In genomic region chr4:178633263-178633662, GRCh38 we compare ENCODE assay signal across 24 cellular contexts.
DNase-seq lines count a peak whose midpoint lies in the region; ATAC-seq and TF ChIP-seq lines count a peak whose summit lies in the region.
"Had no signal": no experiment of that assay in that cellular context is flagged by ENCODE, and none has a peak within 500 bp of the region (broad histone marks: within the 10 kb centered on the region; RNA-seq: fewer than 3 reads in every experiment).

No MANE protein-coding gene starts in this region.

- DNase-seq in GM23338 (ENCODE audit: low spot score): peak; percentile 46
- DNase-seq in PC-3: peak; percentile 28
- no peak for DNase-seq in endothelial cell (ENCODE audit: low spot score)
- no peak for DNase-seq in amniotic stem cell (lab: John Stamatoyannopoulos, UW)
- DNase-seq in glomerular visceral epithelial cell (ENCODE audit: extremely low spot score): no peak
- DNase-seq in A172 (ENCODE audit: low spot score): no peak
- no peak for DNase-seq in COLO829 (ENCODE audit: low spot score)
- DNase-seq: activated naive CD4-positive, alpha-beta T cell treated with anti-CD3 and anti-CD28 coated beads, Interleukin-2, amount 50 U/mL, for 16 hours; C1 segment of cervical spinal cord; Calu3; effector CD8-positive, alpha-beta T cell; EL; foreskin keratinocyte; left cardiac atrium; NCI-H1417; NCI-H2029 treated with DMSO at 0.1 percent for 48 hours; NCI-H526 treated with DMSO at 0.1 percent for 48 hours; posterior cingulate gyrus; sigmoid colon; stimulated activated naive CD4-positive, alpha-beta T cell had no signal

- H3K9me2 ChIP-seq in GM23338 (ENCODE audit: insufficient read depth) (no peaks in the 10 kb centered on the region), PC-3 (replicated peaks; ENCODE audit: low read length) (no peaks in the 10 kb centered on the region)

- TF ChIP-seq CTCF in 22Rv1 (IDR thresholded peaks at IDR 0.05) (peak; percentile 39), GM23338 (conservative IDR thresholded peaks at IDR 0.05; ENCODE audit: low read depth in 2 of 2) (peak; percentile 44 to 68), PC-3 (conservative IDR thresholded peaks at IDR 0.05; ENCODE audit: low read depth, low read length) (peak; percentile 58), endothelial cell (IDR thresholded peaks at IDR 0.05; ENCODE audit: unreplicated experiment) (peak; percentile 48)

- no peaks in the 10 kb centered on the region for H3K4me1 ChIP-seq in GM23338 (ENCODE audit: insufficient read depth)
- no peaks in the 10 kb centered on the region for H3K4me1 ChIP-seq in PC-3 (ENCODE audit: insufficient read depth, low read length)
- H3K4me1 ChIP-seq: foreskin keratinocyte, sigmoid colon had no signal

- H3K4me3 Mint-ChIP-seq in GM23338 (no peak overlapping the region), endothelial cell (ENCODE audit: unreplicated experiment) (no peak overlapping the region)
- H3K4me3 Mint-ChIP-seq: activated T-helper 1 cell treated with anti-CD3 and anti-CD28 coated beads, Interleukin-12 subunit alpha, Interleukin-12 subunit beta, Interleukin-2, Interleukin-4 antibody, amounts not matched to agents 30 ng/mL and 10 ng/mL and 1 ng/mL, durations not matched to agents 14 hours and 24 hours and 36 hours had no signal

- H3K79me2 ChIP-seq in GM23338 (replicated peaks; ENCODE audit: insufficient read depth): no peaks in the 10 kb centered on the region
- H3K79me2 ChIP-seq in PC-3 (ENCODE audit: low read length): no peaks in the 10 kb centered on the region

- intact Hi-C loops in PC-3 (cut with micrococcal nuclease): no loop called here

- H3K4me3 ChIP-seq in GM23338 (no peak overlapping the region), PC-3 (ENCODE audit: low read length) (no peak overlapping the region)
- H3K4me3 ChIP-seq: K562, sigmoid colon had no signal

- H3K27me3 ChIP-seq in GM23338 (ENCODE audit: insufficient read depth) (no peaks in the 10 kb centered on the region), PC-3 (ENCODE audit: low read length) (no peaks in the 10 kb centered on the region)
- H3K27me3 ChIP-seq: foreskin keratinocyte, sigmoid colon had no signal

- no peak overlapping the region for H3K9ac ChIP-seq in PC-3 (ENCODE audit: low read length)

- H3K9me3 Mint-ChIP-seq in GM23338: peaks cover 5% of the 10 kb centered on the region; the same call in 2 of the 3 replicates
- no peaks in the 10 kb centered on the region for H3K9me3 Mint-ChIP-seq in endothelial cell (ENCODE audit: unreplicated experiment)

- CTCF ChIA-PET in PC-3 (lab: Charles Lee): no interaction called here

- no TSS peak for BruUV-seq in PC-3 (replicated peaks; lab: Mats Ljungman, UMichigan)

- ATAC-seq in GM23338: no peak
- ATAC-seq in PC-3: no peak
- ATAC-seq: esophagus mucosa, foreskin keratinocyte, K562, left cardiac atrium had no signal

- no peaks in the 10 kb centered on the region for H3F3A ChIP-seq in GM23338 (replicated peaks; ENCODE audit: low read depth)
- H3F3A ChIP-seq in PC-3 (ENCODE audit: low read length, unreplicated experiment): no peaks in the 10 kb centered on the region

- H3K36me3 Mint-ChIP-seq in GM23338 (ENCODE audit: low read depth): peaks cover 3% of the 10 kb centered on the region; the same call in 1 of the 3 replicates
- H3K36me3 Mint-ChIP-seq in endothelial cell (ENCODE audit: low read depth, unreplicated experiment): no peaks in the 10 kb centered on the region

- H3K27me3 Mint-ChIP-seq in GM23338 (ENCODE audit: insufficient read depth, low read depth, poor library complexity) (no peaks in the 10 kb centered on the region), endothelial cell (ENCODE audit: unreplicated experiment) (no peaks in the 10 kb centered on the region)

- H3K4me2 ChIP-seq in GM23338: no peak overlapping the region
- H3K4me2 ChIP-seq in PC-3 (ENCODE audit: low read length): no peak overlapping the region

- H3K36me3 ChIP-seq in GM23338 (ENCODE audit: insufficient read depth): no peaks in the 10 kb centered on the region
- no peaks in the 10 kb centered on the region for H3K36me3 ChIP-seq in PC-3 (ENCODE audit: low read depth, low read length)
- H3K36me3 ChIP-seq: sigmoid colon had no signal

- H4K20me1 ChIP-seq in GM23338 (replicated peaks; ENCODE audit: insufficient read depth) (no peaks in the 10 kb centered on the region), PC-3 (ENCODE audit: low read length) (no peaks in the 10 kb centered on the region)

- no peaks in the 10 kb centered on the region for H3K9me3 ChIP-seq in PC-3 (ENCODE audit: low read length)
- H3K9me3 ChIP-seq: sigmoid colon had no signal

- no peak overlapping the region for H2AFZ ChIP-seq in GM23338
- H2AFZ ChIP-seq in PC-3 (ENCODE audit: low read length): no peak overlapping the region

- POLR2A ChIA-PET in PC-3 (lab: Charles Lee; ENCODE audit: unreplicated experiment): no interaction called here

- H3K27ac Mint-ChIP-seq in GM23338 (no peak overlapping the region), endothelial cell (ENCODE audit: unreplicated experiment) (no peak overlapping the region)
- H3K27ac Mint-ChIP-seq: activated T-helper 1 cell treated with anti-CD3 and anti-CD28 coated beads, Interleukin-12 subunit alpha, Interleukin-12 subunit beta, Interleukin-2, Interleukin-4 antibody, amounts not matched to agents 30 ng/mL and 10 ng/mL and 1 ng/mL, durations not matched to agents 14 hours and 24 hours and 36 hours had no signal

- H3K4me1 Mint-ChIP-seq in GM23338 (no peaks in the 10 kb centered on the region), endothelial cell (ENCODE audit: unreplicated experiment) (no peaks in the 10 kb centered on the region)

- no peak overlapping the region for H3K27ac ChIP-seq in 22Rv1
- H3K27ac ChIP-seq in GM23338 (ENCODE audit: low read depth): no peak overlapping the region
- H3K27ac ChIP-seq in PC-3 (ENCODE audit: low read length): no peak overlapping the region
- H3K27ac ChIP-seq: foreskin keratinocyte, sigmoid colon had no signal

TF ChIP-seq in GM23338, 12 proteins besides CTCF, POLR2A, EP300 and RAD21 (continues in another document):
- TF ChIP-seq EZH2phosphoT487 (IDR thresholded peaks at IDR 0.05; ENCODE audit: unreplicated experiment): no peak
- TF ChIP-seq JUNB (IDR thresholded peaks at IDR 0.05; ENCODE audit: unreplicated experiment): no peak
- TF ChIP-seq ETS1 (IDR thresholded peaks at IDR 0.05): no peak
- TF ChIP-seq, protein P1, sequence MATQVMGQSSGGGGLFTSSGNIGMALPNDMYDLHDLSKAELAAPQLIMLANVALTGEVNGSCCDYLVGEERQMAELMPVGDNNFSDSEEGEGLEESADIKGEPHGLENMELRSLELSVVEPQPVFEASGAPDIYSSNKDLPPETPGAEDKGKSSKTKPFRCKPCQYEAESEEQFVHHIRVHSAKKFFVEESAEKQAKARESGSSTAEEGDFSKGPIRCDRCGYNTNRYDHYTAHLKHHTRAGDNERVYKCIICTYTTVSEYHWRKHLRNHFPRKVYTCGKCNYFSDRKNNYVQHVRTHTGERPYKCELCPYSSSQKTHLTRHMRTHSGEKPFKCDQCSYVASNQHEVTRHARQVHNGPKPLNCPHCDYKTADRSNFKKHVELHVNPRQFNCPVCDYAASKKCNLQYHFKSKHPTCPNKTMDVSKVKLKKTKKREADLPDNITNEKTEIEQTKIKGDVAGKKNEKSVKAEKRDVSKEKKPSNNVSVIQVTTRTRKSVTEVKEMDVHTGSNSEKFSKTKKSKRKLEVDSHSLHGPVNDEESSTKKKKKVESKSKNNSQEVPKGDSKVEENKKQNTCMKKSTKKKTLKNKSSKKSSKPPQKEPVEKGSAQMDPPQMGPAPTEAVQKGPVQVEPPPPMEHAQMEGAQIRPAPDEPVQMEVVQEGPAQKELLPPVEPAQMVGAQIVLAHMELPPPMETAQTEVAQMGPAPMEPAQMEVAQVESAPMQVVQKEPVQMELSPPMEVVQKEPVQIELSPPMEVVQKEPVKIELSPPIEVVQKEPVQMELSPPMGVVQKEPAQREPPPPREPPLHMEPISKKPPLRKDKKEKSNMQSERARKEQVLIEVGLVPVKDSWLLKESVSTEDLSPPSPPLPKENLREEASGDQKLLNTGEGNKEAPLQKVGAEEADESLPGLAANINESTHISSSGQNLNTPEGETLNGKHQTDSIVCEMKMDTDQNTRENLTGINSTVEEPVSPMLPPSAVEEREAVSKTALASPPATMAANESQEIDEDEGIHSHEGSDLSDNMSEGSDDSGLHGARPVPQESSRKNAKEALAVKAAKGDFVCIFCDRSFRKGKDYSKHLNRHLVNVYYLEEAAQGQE (IDR thresholded peaks at IDR 0.05; ENCODE audit: unreplicated experiment): no peak
- TF ChIP-seq NANOG (IDR thresholded peaks at IDR 0.05; ENCODE audit: borderline replicate concordance): no peak
- no peak for TF ChIP-seq STAT1 (IDR thresholded peaks at IDR 0.05; ENCODE audit: unreplicated experiment)
- TF ChIP-seq POLR2AphosphoS5 (IDR thresholded peaks at IDR 0.05; ENCODE audit: low read depth): no peak
- no peak for TF ChIP-seq EZH2 (IDR thresholded peaks at IDR 0.05; ENCODE audit: low read depth, unreplicated experiment)
- TF ChIP-seq ZNF331 (CRISPR knock-in tag; IDR thresholded peaks at IDR 0.05; ENCODE audit: low read depth): no peak
- no peak for TF ChIP-seq CREB1 (CRISPR knock-in tag; IDR thresholded peaks at IDR 0.05; ENCODE audit: low read depth)

Comparison
In these comparisons a context has a peak if more than half of its experiments do, and no peak if none do; other contexts are left out.
1. DNase-seq: peak in GM23338 (single experiment) and PC-3 (single experiment); none in endothelial cell (single experiment), amniotic stem cell (single experiment), glomerular visceral epithelial cell (single experiment), A172 (single experiment) and COLO829 (single experiment).
2. Peak in every context shown above with its lines, with median percentiles within 50 percentile points of each other: CTCF ChIP-seq.